9 cellular contexts compared by ENCODE assay signal in the genomic region with DNA sequence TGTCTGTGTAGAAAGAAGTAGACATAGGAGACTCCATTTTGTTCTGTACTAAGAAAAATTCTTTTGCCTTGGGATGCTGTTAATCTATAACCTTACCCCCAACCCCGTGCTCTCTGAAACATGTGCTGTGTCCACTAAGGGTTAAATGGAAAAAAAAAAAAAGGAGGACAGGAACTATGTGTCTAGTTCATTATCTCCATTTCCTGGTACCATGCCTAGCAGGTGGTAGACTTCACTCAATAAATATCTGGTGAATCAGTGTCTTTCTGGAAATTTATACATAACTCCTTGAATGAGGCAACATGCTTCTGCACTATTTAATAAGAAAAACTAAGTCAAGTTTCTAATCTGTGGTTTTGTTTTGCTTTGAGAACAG. TPM values are rescaled to one million over a fixed set of nuclear protein-coding genes. Genes with fewer than 3 reads are reported as not detected.
A peak's percentile ranks its signal among the peaks of the same experiment; 100 is the strongest.
DNase-seq lines count a peak whose midpoint lies in the region; ATAC-seq and TF ChIP-seq lines count a peak whose summit lies in the region.
"Not testable (repeated sequence)": the region's sequence is repeated elsewhere in the genome, so short reads cannot be mapped to it uniquely, and the experiment has no call there.
"Had no signal": no experiment of that assay in that cellular context is flagged by ENCODE, and none has a peak within 500 bp of the region (broad histone marks: within the 10 kb centered on the region; RNA-seq: fewer than 3 reads in every experiment).

No MANE protein-coding gene starts in this region.

- H3K27ac Mint-ChIP-seq in IgD-negative memory B cell = peak overlapping the region; percentile 84 to 98 (median 96)
- H3K27ac Mint-ChIP-seq in activated CD8-positive, alpha-beta T cell treated with anti-CD3 and anti-CD28 coated beads for 36 hours = peak overlapping the region; percentile 90

- H3K27ac ChIP-seq in ACC112 (ENCODE audit: low read depth, low read length) (peak overlapping the region; percentile 72), dorsolateral prefrontal cortex (peak overlapping the region; percentile 11 to 96 (median 88)), rectal smooth muscle tissue (ENCODE audit: low read depth, low read length) (peak overlapping the region; percentile 86)

- H3K4me3 ChIP-seq in ACC112 (ENCODE audit: low read depth, low read length) (peak overlapping the region; percentile 98), dorsolateral prefrontal cortex (peak overlapping the region; percentile 49 to 86 (median 68)), rectal smooth muscle tissue (ENCODE audit: low read length) (peak overlapping the region; percentile 66)

- not testable (repeated sequence) for DNase-seq in activated CD8-positive, alpha-beta T cell treated with anti-CD3 and anti-CD28 coated beads for 36 hours; dorsolateral prefrontal cortex
- peak; percentile 63 for DNase-seq in kidney tubule cell (ENCODE audit: low spot score)

- intact Hi-C loops in activated CD8-positive, alpha-beta T cell treated with anti-CD3 and anti-CD28 coated beads for 36 hours (cut with micrococcal nuclease) = not testable (repeated sequence)
- intact Hi-C loops in dorsolateral prefrontal cortex (cut with DNase I) = loop anchor here (1.0 to 10.0 kb wide), 3 partner anchors 36 to 566 kb away; partner anchors contain the start of genes RPS8 (in 1 of the 2) and ZSWIM5 (in 1 of the 2)

- H3K27me3 ChIP-seq in ACC112 (ENCODE audit: insufficient read depth, low read length); dorsolateral prefrontal cortex; rectal smooth muscle tissue (ENCODE audit: control insufficient read depth, insufficient read depth, low read length): not testable (repeated sequence)

- not testable (repeated sequence) for H3K9ac ChIP-seq in rectal smooth muscle tissue (ENCODE audit: low read length)

- not testable (repeated sequence) for H3K36me3 ChIP-seq in ACC112 (ENCODE audit: insufficient read depth, low read length); rectal smooth muscle tissue (ENCODE audit: control insufficient read depth, insufficient read depth, low read length)

- H3K4me1 ChIP-seq in ACC112 (ENCODE audit: control insufficient read depth, insufficient read depth, low read length, unreplicated experiment) = peaks cover 20% of the 10 kb centered on the region
- not testable (repeated sequence) for H3K4me1 ChIP-seq in rectal smooth muscle tissue (ENCODE audit: control insufficient read depth, insufficient read depth, low read length)

- CTCF ChIA-PET in activated CD8-positive, alpha-beta T cell treated with anti-CD3 and anti-CD28 coated beads for 36 hours (lab: Charles Lee) = not testable (repeated sequence)

- H3K4me3 Mint-ChIP-seq in IgD-negative memory B cell = peak overlapping the region; percentile 92 to 99 (median 96)
- peak overlapping the region; percentile 97 for H3K4me3 Mint-ChIP-seq in activated CD8-positive, alpha-beta T cell treated with anti-CD3 and anti-CD28 coated beads for 36 hours

- POLR2A ChIA-PET in activated CD8-positive, alpha-beta T cell treated with anti-CD3 and anti-CD28 coated beads for 36 hours (lab: Charles Lee) = interaction anchor here (1.9 to 10.3 kb wide), 4 partner anchors 8 to 37 kb away, joined by 12 to 137 read pairs (median 30); partner anchors contain the start of genes RNU5D-1 and RPS8

- H3K4me1 Mint-ChIP-seq in IgD-negative memory B cell = peaks cover 7 to 17% (median 8%) of the 10 kb centered on the region in 3 donors
- H3K4me1 Mint-ChIP-seq in activated CD8-positive, alpha-beta T cell treated with anti-CD3 and anti-CD28 coated beads for 36 hours (ENCODE audit: low read depth) = peaks cover 15% of the 10 kb centered on the region

- not testable (repeated sequence) for H3K36me3 Mint-ChIP-seq in IgD-negative memory B cell
- peaks cover 24% of the 10 kb centered on the region for H3K36me3 Mint-ChIP-seq in activated CD8-positive, alpha-beta T cell treated with anti-CD3 and anti-CD28 coated beads for 36 hours (ENCODE audit: low read depth)

- peak overlapping the region; percentile 97 for H2AFZ ChIP-seq in ACC112 (ENCODE audit: low read length, unreplicated experiment)

- not testable (repeated sequence) for ATAC-seq in activated CD8-positive, alpha-beta T cell treated with anti-CD3 and anti-CD28 coated beads for 36 hours

- TF ChIP-seq CTCF in activated CD8-positive, alpha-beta T cell treated with anti-CD3 and anti-CD28 coated beads for 36 hours (IDR thresholded peaks at IDR 0.05); dorsolateral prefrontal cortex (IDR thresholded peaks at IDR 0.05 in 54 of 56, conservative IDR thresholded peaks at IDR 0.05 in 2 of 56; ENCODE audit: low read depth in 1 of 56, partially characterized antibody in 56 of 56): not testable (repeated sequence)

- not testable (repeated sequence) for H3K9me3 Mint-ChIP-seq in IgD-negative memory B cell; activated CD8-positive, alpha-beta T cell treated with anti-CD3 and anti-CD28 coated beads for 36 hours

- peaks cover 40% of the 10 kb centered on the region for H3K79me2 ChIP-seq in ACC112 (ENCODE audit: control insufficient read depth, insufficient read depth, low read length, unreplicated experiment)

- H3K27me3 Mint-ChIP-seq in IgD-negative memory B cell; activated CD8-positive, alpha-beta T cell treated with anti-CD3 and anti-CD28 coated beads for 36 hours: not testable (repeated sequence)

RNA-seq across cellular contexts. Expression of gene KIF2C, which starts 0.7 kb away (rescaled TPM):
- 0.39 TPM for polyA plus RNA-seq in IgD-negative memory B cell
- total RNA-seq in activated CD8-positive, alpha-beta T cell treated with anti-CD3 and anti-CD28 coated beads for 36 hours = 10 to 100 TPM; 92.6 to 95.0 TPM
- total RNA-seq in dorsolateral prefrontal cortex = 1 to 10 TPM in 57 of 120 experiments, under 1 TPM in 63; 0.16 to 4.3 (median 0.91) TPM

RNA-seq across cellular contexts. Expression of gene RNU5D-1, which starts 8.0 kb away (rescaled TPM):
- polyA plus RNA-seq in IgD-negative memory B cell = not detected
- total RNA-seq in activated CD8-positive, alpha-beta T cell treated with anti-CD3 and anti-CD28 coated beads for 36 hours = not detected
- not detected for total RNA-seq in dorsolateral prefrontal cortex
- total RNA-seq: activated CD8-positive, alpha-beta memory T cell treated with anti-CD3 and anti-CD28 coated beads for 36 hours; HT1080; mucosa of gallbladder had no signal

RNA-seq across cellular contexts. Expression of gene RPS8, which starts 36.4 kb away (rescaled TPM):
- 1,590 TPM for polyA plus RNA-seq in IgD-negative memory B cell
- total RNA-seq in activated CD8-positive, alpha-beta T cell treated with anti-CD3 and anti-CD28 coated beads for 36 hours = 1,000 to 10,000 TPM; 3,218 to 3,314 TPM
- 100 to 1,000 TPM; 313 to 628 (median 452) TPM for total RNA-seq in dorsolateral prefrontal cortex

RNA-seq across cellular contexts. Expression of gene BEST4, which starts 49.0 kb away (rescaled TPM):
- polyA plus RNA-seq in IgD-negative memory B cell = 0.94 TPM
- 1 to 10 TPM in 1 of 2 experiments, under 1 TPM in 1; 0.87 to 1.0 TPM for total RNA-seq in activated CD8-positive, alpha-beta T cell treated with anti-CD3 and anti-CD28 coated beads for 36 hours
- total RNA-seq in dorsolateral prefrontal cortex = 1 to 10 TPM in 65 of 120 experiments, under 1 TPM in 51, not detected in 4; 0.23 to 2.6 (median 1.1) TPM
- total RNA-seq: HT1080 had no signal

Comparison
In these comparisons a context has a peak if more than half of its experiments do, and no peak if none do; other contexts are left out.
1. RNA of gene KIF2C, which starts 0.7 kb away (total RNA-seq): 92.6 to 95.0 TPM in activated CD8-positive, alpha-beta T cell treated with anti-CD3 and anti-CD28 coated beads for 36 hours; 0.16 to 4.3 TPM in dorsolateral prefrontal cortex; every median in the first group is over 10 times any median in the second.
2. RNA of gene RPS8, which starts 36.4 kb away (total RNA-seq): 3,218 to 3,314 TPM in activated CD8-positive, alpha-beta T cell treated with anti-CD3 and anti-CD28 coated beads for 36 hours; 313 to 628 TPM in dorsolateral prefrontal cortex; every median in the first group is over 4 times any median in the second.
3. Peak in every context shown above with its lines, with median percentiles within 50 percentile points of each other: H3K27ac ChIP-seq and H3K4me3 ChIP-seq.